8 cellular contexts compared by ENCODE assay signal in genomic region chr16:15951852-15952251, GRCh38.
DNase-seq lines count a peak whose midpoint lies in the region; ATAC-seq and TF ChIP-seq lines count a peak whose summit lies in the region.
"Had no signal": no experiment of that assay in that cellular context is flagged by ENCODE, and none has a peak within 500 bp of the region (broad histone marks: within the 10 kb centered on the region; RNA-seq: fewer than 3 reads in every experiment).

No MANE protein-coding gene starts in this region.

- 0 out of 2 replicates have a peak overlapping the region, but pooled peaks have one; percentile 11 for H3K4me3 ChIP-seq in DOHH2 (ENCODE audit: low read length)
- peak overlapping the region; percentile 99 for H3K4me3 ChIP-seq in coronary artery
- no peak overlapping the region for H3K4me3 ChIP-seq in skin epidermis

- H3K4me1 ChIP-seq in DOHH2 (ENCODE audit: control insufficient read depth, low read length) = peaks cover 29% of the 10 kb centered on the region

- H4K20me1 ChIP-seq in DOHH2 (ENCODE audit: control insufficient read depth, insufficient read depth, low read depth, low read length) = peaks cover 3% of the 10 kb centered on the region; the same call in 1 of the 2 replicates

- peak overlapping the region; percentile 87; the same call in 1 of the 2 replicates for H3K4me2 ChIP-seq in DOHH2 (ENCODE audit: low read length)

- TF ChIP-seq CTCF in DOHH2 (IDR thresholded peaks at IDR 0.05; ENCODE audit: low read depth, low read length, poor library complexity, severe bottlenecking) (no peak), coronary artery (IDR thresholded peaks at IDR 0.05) (no peak)

- ATAC-seq in GM18858 (IDR thresholded peaks at IDR 0.05; ENCODE audit: unreplicated experiment) (no peak), GM18517 (IDR thresholded peaks at IDR 0.05; ENCODE audit: unreplicated experiment) (no peak)

- H3K9me3 ChIP-seq in DOHH2 (ENCODE audit: control insufficient read depth, insufficient read depth, low read length) = no peaks in the 10 kb centered on the region

- peak; percentile 53 for DNase-seq in NCI-H82 treated with DMSO at 0.1 percent for 48 hours (lab: John Stamatoyannopoulos, UW; ENCODE audit: unreplicated experiment)
- no peak for DNase-seq in coronary artery (ENCODE audit: low spot score)
- DNase-seq in EL = no peak
- DNase-seq: right cardiac atrium had no signal

- no peak overlapping the region for H3K27ac ChIP-seq in DOHH2 (ENCODE audit: low read depth, low read length)
- H3K27ac ChIP-seq in coronary artery = peak overlapping the region; percentile 75 to 87
- peak overlapping the region in 11 of 21 experiments; percentile 8 to 96 (median 42) for H3K27ac ChIP-seq in skin epidermis

- no peaks in the 10 kb centered on the region for H3K27me3 ChIP-seq in DOHH2 (ENCODE audit: control insufficient read depth, low read length)

- H3K79me2 ChIP-seq in DOHH2 (ENCODE audit: control insufficient read depth, low read length) = peaks cover 79% of the 10 kb centered on the region

- H3K36me3 ChIP-seq in DOHH2 (ENCODE audit: control insufficient read depth, low read length) = no peaks in the 10 kb centered on the region; the same call in 1 of the 2 replicates

- H3F3A ChIP-seq in DOHH2 (ENCODE audit: control insufficient read depth, insufficient read depth) = no peaks in the 10 kb centered on the region

- H3K9me2 ChIP-seq in DOHH2 (replicated peaks; ENCODE audit: control insufficient read depth, low read length) = no peaks in the 10 kb centered on the region

Comparison
In these comparisons a context has a peak if more than half of its experiments do, and no peak if none do; other contexts are left out.
1. H3K4me3 ChIP-seq: peak in DOHH2 (single experiment) and coronary artery (single experiment); none in skin epidermis (0 of 7).